12 cellular contexts compared by ENCODE assay signal in genomic region chr16:1248996-1249755, GRCh38. TPM values are rescaled to one million over a fixed set of nuclear protein-coding genes. Genes with fewer than 3 reads are reported as not detected.
DNase-seq lines count a peak whose midpoint lies in the region; ATAC-seq, FAIRE-seq and TF ChIP-seq lines count a peak whose summit lies in the region.
"Not testable (repeated sequence)": the region's sequence is repeated elsewhere in the genome, so short reads cannot be mapped to it uniquely, and the experiment has no call there.
"Had no signal": no experiment of that assay in that cellular context is flagged by ENCODE, and none has a peak within 500 bp of the region (broad histone marks: within the 10 kb centered on the region; RNA-seq: fewer than 3 reads in every experiment).

No MANE protein-coding gene starts in this region.

- H3K9me3 Mint-ChIP-seq in central memory CD8-positive, alpha-beta T cell: not testable (repeated sequence)

- not testable (repeated sequence) for DNase-seq in GM19239 (ENCODE audit: insufficient read length, low spot score); central memory CD8-positive, alpha-beta T cell (ENCODE audit: low spot score in 2 of 2); left colon; omental fat pad (ENCODE audit: low spot score); aorta

- H3K9me3 ChIP-seq in aorta (ENCODE audit: control insufficient read depth, low read length): not testable (repeated sequence)

- H3K27me3 ChIP-seq in aorta (ENCODE audit: control insufficient read depth in 1 of 2, insufficient read depth in 2 of 2, low read length in 1 of 2): not testable (repeated sequence)

- not testable (repeated sequence) for H3K36me3 Mint-ChIP-seq in central memory CD8-positive, alpha-beta T cell (ENCODE audit: insufficient read depth)

- 70% methylated on average over 7 of the region's 45 CpGs; no CpG with 5 or more reads in 1 of the 2 donors for WGBS in aorta, 2 donors

- not testable (repeated sequence) for H3K36me3 ChIP-seq in aorta (ENCODE audit: control insufficient read depth in 1 of 2, insufficient read depth in 2 of 2, low read length in 1 of 2)

- peak; percentile 42 for FAIRE-seq in GM19239 (lab: Jason Lieb, UNC)

- TF ChIP-seq CTCF in omental fat pad (IDR thresholded peaks at IDR 0.05): not testable (repeated sequence)

- not testable (repeated sequence) for H3K4me3 Mint-ChIP-seq in central memory CD8-positive, alpha-beta T cell

- H3K27ac Mint-ChIP-seq in central memory CD8-positive, alpha-beta T cell (ENCODE audit: low read depth): not testable (repeated sequence)

- not testable (repeated sequence) for H3K4me1 ChIP-seq in aorta (ENCODE audit: control insufficient read depth in 1 of 2, insufficient read depth in 2 of 2, low read length in 2 of 2)

- not testable (repeated sequence) for H3K27ac ChIP-seq in aorta (ENCODE audit: low read depth in 1 of 2, low read length in 2 of 2)

- intact Hi-C loops in left colon (cut with DNase I, micrococcal nuclease); aorta (cut with DNase I): not testable (repeated sequence)

- peaks cover 13% of the 10 kb centered on the region for H3K27me3 Mint-ChIP-seq in central memory CD8-positive, alpha-beta T cell

- not testable (repeated sequence) for H3K4me3 ChIP-seq in aorta (ENCODE audit: low read length in 2 of 2)

- ATAC-seq in activated CD4-positive, CD25-positive, alpha-beta regulatory T cell treated with anti-CD3 and anti-CD28 coated beads, Interleukin-2, amount 50 U/mL, for 24 hours: peak; percentile 47 to 63
- ATAC-seq in central memory CD8-positive, alpha-beta T cell (replicated peaks; ENCODE audit: extremely low read depth, poor library complexity, severe bottlenecking): peak; percentile 52
- ATAC-seq in left colon (peak; percentile 85), omental fat pad (ENCODE audit: low FRiP score) (peak; percentile 35), aorta (ENCODE audit: low FRiP score) (peak; percentile 63)

- not testable (repeated sequence) for H3K4me1 Mint-ChIP-seq in central memory CD8-positive, alpha-beta T cell

RNA-seq across cellular contexts. Expression of gene TPSD1, which starts 6.7 kb away (rescaled TPM):
- 1 to 10 TPM in 1 of 2 donors, under 1 TPM in 1; 0.18 to 2.8 TPM for total RNA-seq in left colon
- 1 to 10 TPM in 1 of 4 donors, not detected in 3; 1.2 TPM for total RNA-seq in omental fat pad
- not detected for total RNA-seq in aorta
- under 1 TPM in 1 of 2 donors, not detected in 1; 0.38 TPM for polyA plus RNA-seq in aorta
- total RNA-seq: activated CD4-positive, alpha-beta T cell treated with anti-CD3 and anti-CD28 coated beads, Interleukin-2, amount 10 ng/mL, durations not matched to agents 7 days and 5 days; HT1080; PC-9; SJCRH30; T-helper 1 cell treated with Interleukin-12 subunit alpha and Interleukin-12 subunit beta and Interleukin-4 antibody, amounts not matched to agents 30 ng/mL and 1 ng/mL, for 36 hours had no signal
- polyA plus RNA-seq: CD14-positive monocyte had no signal

RNA-seq across cellular contexts. Expression of gene TPSAB1, which starts 8.7 kb away (rescaled TPM):
- 10 to 100 TPM in 1 of 2 donors, 1 to 10 TPM in 1; 5.7 to 49.9 TPM for total RNA-seq in left colon
- 10 to 100 TPM; 20.8 to 86.2 (median 31.4) TPM for total RNA-seq in omental fat pad
- 10 to 100 TPM; 12.2 to 38.0 TPM for total RNA-seq in aorta
- 1 to 10 TPM; 3.0 to 3.8 TPM for polyA plus RNA-seq in aorta
- total RNA-seq: activated CD4-positive, alpha-beta T cell treated with anti-CD3 and anti-CD28 coated beads, Interleukin-2, amount 10 ng/mL, durations not matched to agents 7 days and 5 days; HT1080; PC-9; SJCRH30; T-helper 1 cell treated with Interleukin-12 subunit alpha and Interleukin-12 subunit beta and Interleukin-4 antibody, amounts not matched to agents 30 ng/mL and 1 ng/mL, for 36 hours had no signal
- polyA plus RNA-seq: CD14-positive monocyte had no signal

RNA-seq across cellular contexts. Expression of gene TPSB2, which starts 19.2 kb away (rescaled TPM):
- total RNA-seq in left colon (10 to 100 TPM in 1 of 2 donors, 1 to 10 TPM in 1; 6.4 to 18.6 TPM), omental fat pad (100 to 1,000 TPM in 1 of 4 donors, 10 to 100 TPM in 3; 10.1 to 112 (median 42.0) TPM), aorta (10 to 100 TPM; 17.0 to 51.0 TPM)
- 10 to 100 TPM in 1 of 2 donors, 1 to 10 TPM in 1; 4.9 to 10.8 TPM for polyA plus RNA-seq in aorta
- total RNA-seq: activated CD4-positive, alpha-beta T cell treated with anti-CD3 and anti-CD28 coated beads, Interleukin-2, amount 10 ng/mL, durations not matched to agents 7 days and 5 days; HT1080; PC-9; SJCRH30; T-helper 1 cell treated with Interleukin-12 subunit alpha and Interleukin-12 subunit beta and Interleukin-4 antibody, amounts not matched to agents 30 ng/mL and 1 ng/mL, for 36 hours had no signal
- polyA plus RNA-seq: CD14-positive monocyte had no signal

RNA-seq across cellular contexts. Expression of gene TPSG1, which starts 24.1 kb away (rescaled TPM):
- 100 to 1,000 TPM in 1 of 2 donors, 10 to 100 TPM in 1; 60.7 to 124 TPM for total RNA-seq in left colon
- total RNA-seq in omental fat pad: 1 to 10 TPM in 1 of 4 donors, not detected in 3; 1.3 TPM
- total RNA-seq in aorta: under 1 TPM in 1 of 2 donors, not detected in 1; 0.81 TPM
- polyA plus RNA-seq in aorta: 1 to 10 TPM in 1 of 2 donors, not detected in 1; 4.6 TPM
- total RNA-seq: activated CD4-positive, alpha-beta T cell treated with anti-CD3 and anti-CD28 coated beads, Interleukin-2, amount 10 ng/mL, durations not matched to agents 7 days and 5 days; HT1080; PC-9; SJCRH30; T-helper 1 cell treated with Interleukin-12 subunit alpha and Interleukin-12 subunit beta and Interleukin-4 antibody, amounts not matched to agents 30 ng/mL and 1 ng/mL, for 36 hours had no signal
- polyA plus RNA-seq: CD14-positive monocyte had no signal

Comparison
In these comparisons a context has a peak if more than half of its experiments do, and no peak if none do; other contexts are left out.
1. ATAC-seq: peak in every context shown above with its lines; median percentile 85 in left colon; 63 in aorta; 55 in activated CD4-positive, CD25-positive, alpha-beta regulatory T cell treated with anti-CD3 and anti-CD28 coated beads, Interleukin-2, amount 50 U/mL, for 24 hours; 52 in central memory CD8-positive, alpha-beta T cell; 35 in omental fat pad.